24 cellular contexts compared by ENCODE assay signal in genomic region chr11:31977343-31977742, GRCh38.
"Had no signal": no experiment of that assay in that cellular context is flagged by ENCODE, and none has a peak within 500 bp of the region (broad histone marks: within the 10 kb centered on the region; RNA-seq: fewer than 3 reads in every experiment).

No MANE protein-coding gene starts in this region.

- H3K36me3 Mint-ChIP-seq: mesothelial cell of epicardium had no signal

- H3K4me1 ChIP-seq: colonic mucosa, esophagus muscularis mucosa, gastroesophageal sphincter, heart left ventricle, left lung, lower lobe of right lung had no signal

- H3K4me2 ChIP-seq: hepatocyte had no signal

- H3K9me3 Mint-ChIP-seq: dendritic cell treated with granulocyte-macrophage colony-stimulating factor and Interleukin-4, amounts not matched to agents 40 ng/mL and 50 ng/mL, for 4 days had no signal

- H3K79me2 ChIP-seq: hepatocyte had no signal

- H3K4me3 ChIP-seq: colonic mucosa, esophagus muscularis mucosa, gastroesophageal sphincter, heart left ventricle, hepatocyte, left lung, lower lobe of right lung had no signal

- H3K4me1 Mint-ChIP-seq: immature natural killer cell, mesothelial cell of epicardium, naive B cell had no signal

- DNase-seq: colonic mucosa; cortex of kidney; effector CD8-positive, alpha-beta T cell; effector memory CD8-positive, alpha-beta T cell; foreskin keratinocyte; heart left ventricle; hypothalamus; immature natural killer cell; islet precursor cell; kidney; kidney glomerular epithelial cell; left colon; left lung; left ventricle myocardium superior; lower lobe of right lung; mesenchymal stem cell; naive B cell had no signal

- H3K4me3 Mint-ChIP-seq: dendritic cell treated with granulocyte-macrophage colony-stimulating factor and Interleukin-4, amounts not matched to agents 40 ng/mL and 50 ng/mL, for 4 days; effector memory CD8-positive, alpha-beta T cell; immature natural killer cell; mesothelial cell of epicardium; naive B cell had no signal

- H3K36me3 ChIP-seq: colonic mucosa, esophagus muscularis mucosa, gastroesophageal sphincter, heart left ventricle, left lung, lower lobe of right lung had no signal

- H3K9me3 ChIP-seq: colonic mucosa, gastroesophageal sphincter, heart left ventricle, left lung, lower lobe of right lung had no signal

- FAIRE-seq: endothelial cell of umbilical vein, frontal cortex, kidney had no signal

- H2AFZ ChIP-seq: hepatocyte had no signal

- ATAC-seq: effector memory CD8-positive, alpha-beta T cell; foreskin keratinocyte; gastroesophageal sphincter; heart left ventricle; left colon; left lung; left ventricle myocardium superior; lower lobe of right lung had no signal

- H3K27ac Mint-ChIP-seq: dendritic cell treated with granulocyte-macrophage colony-stimulating factor and Interleukin-4, amounts not matched to agents 40 ng/mL and 50 ng/mL, for 4 days; effector memory CD8-positive, alpha-beta T cell; immature natural killer cell; mesothelial cell of epicardium had no signal

- H3K27ac ChIP-seq: colonic mucosa, esophagus muscularis mucosa, foreskin keratinocyte, gastroesophageal sphincter, heart left ventricle, hepatocyte, left lung, lower lobe of right lung had no signal

- H3K27me3 ChIP-seq: colonic mucosa had no signal
